ENCODE assay signal across 10 cellular contexts in the genomic region with DNA sequence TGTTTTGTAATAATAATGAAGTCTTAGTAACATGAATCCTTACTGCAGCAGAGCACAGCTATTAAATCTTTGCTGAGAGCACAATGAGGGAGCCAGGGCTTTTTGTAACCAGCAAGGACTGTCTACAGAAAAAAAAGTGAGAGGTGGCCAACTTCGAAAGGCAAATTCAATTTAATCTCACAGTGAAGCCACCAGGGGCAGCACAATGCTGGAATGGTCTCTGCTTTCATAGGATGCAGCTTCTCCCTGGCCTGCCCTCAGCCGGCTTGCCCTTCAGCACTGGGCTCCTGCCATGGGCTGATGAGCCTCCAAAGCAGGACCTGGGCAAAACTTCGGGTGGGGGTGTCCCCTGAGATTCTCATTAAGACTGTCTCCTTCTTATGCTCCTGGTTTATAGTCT.
DNase-seq lines count a peak whose midpoint lies in the region; ATAC-seq and TF ChIP-seq lines count a peak whose summit lies in the region.
"Had no signal": no experiment of that assay in that cellular context is flagged by ENCODE, and none has a peak within 500 bp of the region (broad histone marks: within the 10 kb centered on the region; RNA-seq: fewer than 3 reads in every experiment).

No MANE protein-coding gene starts in this region.

- H3K4me1 ChIP-seq in PC-9 (replicated peaks; ENCODE audit: insufficient read depth) (0 out of 2 replicates have a peak, but pooled peaks cover 13% of the 10 kb centered on the region), spleen (peaks cover 0 to 17% (median 5%) of the 10 kb centered on the region in 6 donors)

- H3K4me2 ChIP-seq in PC-9, result no peak overlapping the region

- H3K36me3 ChIP-seq in kidney epithelial cell (ENCODE audit: control insufficient read depth, insufficient read depth, low read length) (no peaks in the 10 kb centered on the region), PC-9 (ENCODE audit: low read depth) (peaks cover 4% of the 10 kb centered on the region; the same call in 1 of the 2 replicates), spleen (peaks cover 0 to 7% (median 0%) of the 10 kb centered on the region in 6 donors)

- H3K9me3 ChIP-seq in PC-9 (ENCODE audit: insufficient read depth, low read depth) (no peaks in the 10 kb centered on the region), spleen (no peaks in the 10 kb centered on the region)

- no peak for ATAC-seq in HG02642 (IDR thresholded peaks at IDR 0.05; ENCODE audit: poor library complexity, unreplicated experiment)

- H3K27ac ChIP-seq in HL-60 (replicated peaks) (peak overlapping the region; percentile 36), VCaP (no peak overlapping the region), PC-9 (no peak overlapping the region), spleen (peak overlapping the region in 3 of 8 donors; percentile 3 to 11 (median 10))

- DNase-seq in AG09319 (ENCODE audit: extremely low read depth, low read depth) (no peak), HL-60 (ENCODE audit: low read depth in 1 of 2, low spot score in 1 of 2) (peak in 1 of 2 experiments; percentile 40), kidney epithelial cell (ENCODE audit: low read depth) (no peak), PC-9 (no peak), cerebellar cortex (ENCODE audit: low spot score) (no peak), spleen (no peak)
- DNase-seq: activated effector memory CD4-positive, alpha-beta T cell treated with anti-CD3 and anti-CD28 coated beads, Interleukin-2, amount 50 U/mL, for 16 hours; SHP77 had no signal

- peaks cover 8% of the 10 kb centered on the region; the same call in 1 of the 2 replicates for H3K79me2 ChIP-seq in PC-9 (ENCODE audit: low read depth)

- BruUV-seq in PC-9 (replicated peaks; lab: Mats Ljungman, UMichigan), result no TSS peak

- H2AFZ ChIP-seq in PC-9, result no peak overlapping the region

- no peak for TF ChIP-seq POLR2A in spleen (IDR thresholded peaks at IDR 0.05)

- H4K20me1 ChIP-seq in PC-9 (ENCODE audit: insufficient read depth), result no peaks in the 10 kb centered on the region

- H3K9me2 ChIP-seq in PC-9 (ENCODE audit: insufficient read depth), result no peaks in the 10 kb centered on the region

- no peaks in the 10 kb centered on the region; the same call in 1 of the 2 replicates for H3F3A ChIP-seq in PC-9 (ENCODE audit: insufficient read depth, low read depth)

- no peaks in the 10 kb centered on the region for H3K27me3 ChIP-seq in HL-60 (ENCODE audit: insufficient read depth, poor library complexity, severe bottlenecking)
- no peaks in the 10 kb centered on the region for H3K27me3 ChIP-seq in kidney epithelial cell (ENCODE audit: control insufficient read depth, insufficient read depth, low read length)
- no peaks in the 10 kb centered on the region for H3K27me3 ChIP-seq in PC-9 (ENCODE audit: insufficient read depth, low read depth)
- no peaks in the 10 kb centered on the region for H3K27me3 ChIP-seq in spleen (replicated peaks in 1 of 7)

- POLR2A ChIA-PET in PC-9 (lab: Charles Lee; ENCODE audit: unreplicated experiment), result no interaction called here

- TF ChIP-seq CTCF in AG09319 (IDR thresholded peaks at IDR 0.05; ENCODE audit: low read depth, low read length) (peak; percentile 13), HL-60 (IDR thresholded peaks at IDR 0.05; ENCODE audit: insufficient read depth, low read length) (no peak), VCaP (conservative IDR thresholded peaks at IDR 0.05) (peak; percentile 37; the same call in 1 of the 2 replicates), kidney epithelial cell (IDR thresholded peaks at IDR 0.05; ENCODE audit: insufficient read depth, low read length, poor library complexity, severe bottlenecking) (peak; percentile 21), PC-9 (conservative IDR thresholded peaks at IDR 0.05) (no peak), spleen (IDR thresholded peaks at IDR 0.05 in 8 of 11, conservative IDR thresholded peaks at IDR 0.05 in 3 of 11) (no peak)

- intact Hi-C loops in PC-9 (cut with micrococcal nuclease; ENCODE audit: unreplicated experiment), result no loop called here
- intact Hi-C loops in spleen (cut with DNase I; ENCODE audit: low total_unique reads), result no loop called here

- H3K4me3 ChIP-seq in HL-60 (replicated peaks; ENCODE audit: insufficient read depth, low read length) (no peak overlapping the region), kidney epithelial cell (ENCODE audit: low read depth, low read length) (no peak overlapping the region), PC-9 (no peak overlapping the region), spleen (no peak overlapping the region)

- CTCF ChIA-PET in PC-9 (lab: Charles Lee), result no interaction called here

- WGBS in spleen, 5 donors, result 72 to 87% (median 73%) methylated on average over 3 of the region's 3 CpGs

Comparison
In these comparisons a context has a peak if more than half of its experiments do, and no peak if none do; other contexts are left out.
1. CTCF ChIP-seq: peak in AG09319 (single experiment), VCaP (single experiment) and kidney epithelial cell (single experiment); none in HL-60 (single experiment), PC-9 (single experiment) and spleen (0 of 11).